Comparison of ENCODE assay signal across 8 cellular contexts in the genomic region with DNA sequence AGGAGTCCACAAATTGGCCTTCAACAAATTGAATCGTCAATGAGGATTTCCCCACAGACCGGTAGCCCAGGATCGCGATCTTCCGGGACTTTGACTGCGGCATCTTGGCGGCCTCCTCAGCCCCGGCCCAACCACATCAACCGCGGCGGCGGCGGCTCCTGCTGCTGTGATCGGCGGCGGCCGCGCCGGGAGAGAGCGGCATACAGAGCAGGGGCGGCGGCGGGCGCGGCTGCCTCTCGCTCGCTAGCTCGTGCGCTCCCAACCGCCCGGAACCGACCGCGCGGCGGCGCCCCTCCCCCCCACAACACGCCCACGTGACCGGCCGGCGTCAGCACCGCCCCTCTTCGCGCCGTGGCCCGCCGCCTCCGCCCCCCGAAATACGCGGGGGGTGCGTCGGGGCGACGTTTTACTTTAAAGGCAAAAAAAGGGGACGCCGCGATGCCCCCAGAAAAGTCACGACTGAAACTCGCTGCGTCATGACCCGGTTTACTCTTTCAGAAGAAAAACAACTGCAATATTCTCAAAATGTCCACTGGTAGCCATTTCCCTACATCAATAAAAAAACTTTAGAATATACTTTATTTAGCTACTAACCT. TPM values are rescaled to one million over a fixed set of nuclear protein-coding genes. Genes with fewer than 3 reads are reported as not detected.
DNase-seq lines count a peak whose midpoint lies in the region; ATAC-seq, FAIRE-seq and TF ChIP-seq lines count a peak whose summit lies in the region.
"Not testable (repeated sequence)": the region's sequence is repeated elsewhere in the genome, so short reads cannot be mapped to it uniquely, and the experiment has no call there.

No MANE protein-coding gene starts in this region.

- H3K27ac ChIP-seq in HEK293 (ENCODE audit: extremely low read depth, low read depth, low read length); GM12878 (ENCODE audit: control insufficient read depth, insufficient read depth); cardiac muscle cell: not testable (repeated sequence)
- H3K27ac ChIP-seq in upper lobe of left lung: peak overlapping the region in 1 of 4 donors; percentile 66

- not testable (repeated sequence) for TF ChIP-seq EP300 in GM12878 (IDR thresholded peaks at IDR 0.05; ENCODE audit: borderline replicate concordance in 1 of 2, control insufficient read depth in 1 of 2, low read depth in 2 of 2, low read length in 2 of 2); upper lobe of left lung (IDR thresholded peaks at IDR 0.05)

- H4K20me1 ChIP-seq in GM12878 (ENCODE audit: control insufficient read depth, insufficient read depth): not testable (repeated sequence)

- in situ Hi-C loops in GM12878 (cut with MboI): not testable (repeated sequence)

- H3K9ac ChIP-seq in GM12878 (ENCODE audit: control insufficient read depth, insufficient read depth, low read length): not testable (repeated sequence)

- CTCF ChIA-PET in HEK293 (lab: Yijun Ruan, JAX); GM12878 (lab: Yijun Ruan, JAX): not testable (repeated sequence)

- not testable (repeated sequence) for H3K9me3 Mint-ChIP-seq in T-helper 2 cell treated with Interferon-gamma antibody and Interleukin-4, amounts not matched to agents 5 μg/mL and 100 μg/mL, for 36 hours; neural crest cell

- not testable (repeated sequence) for H3K4me2 ChIP-seq in GM12878 (ENCODE audit: control insufficient read depth, insufficient read depth)

- not testable (repeated sequence) for H3K79me2 ChIP-seq in GM12878 (ENCODE audit: control insufficient read depth, insufficient read depth, low read length)

- peak overlapping the region; percentile 58 for H3K4me3 Mint-ChIP-seq in T-helper 2 cell treated with Interferon-gamma antibody and Interleukin-4, amounts not matched to agents 5 μg/mL and 100 μg/mL, for 36 hours
- peak overlapping the region; percentile 74 for H3K4me3 Mint-ChIP-seq in neural crest cell

- H3K36me3 Mint-ChIP-seq in T-helper 2 cell treated with Interferon-gamma antibody and Interleukin-4, amounts not matched to agents 5 μg/mL and 100 μg/mL, for 36 hours (ENCODE audit: low read depth); neural crest cell (ENCODE audit: low read depth): not testable (repeated sequence)

- not testable (repeated sequence) for H3K27me3 Mint-ChIP-seq in T-helper 2 cell treated with Interferon-gamma antibody and Interleukin-4, amounts not matched to agents 5 μg/mL and 100 μg/mL, for 36 hours (ENCODE audit: low read depth); neural crest cell (ENCODE audit: low read depth)

- not testable (repeated sequence) for DNase-seq in T-helper 2 cell treated with Interferon-gamma antibody and Interleukin-4, amounts not matched to agents 5 μg/mL and 100 μg/mL, for 36 hours (ENCODE audit: low spot score); GM12878 (ENCODE audit: low read depth, low spot score); cardiac muscle cell (ENCODE audit: low read depth in 1 of 2, low spot score in 1 of 2); neural crest cell (ENCODE audit: low read depth, low spot score); upper lobe of left lung

- H3K4me3 ChIP-seq in HEK293 (ENCODE audit: low read depth, low read length) (peak overlapping the region; percentile 18), cardiac muscle cell (peak overlapping the region; percentile 39), upper lobe of left lung (peak overlapping the region in 3 of 4 donors; percentile 33 to 46 (median 45))
- H3K4me3 ChIP-seq in GM12878: not testable (repeated sequence)

- not testable (repeated sequence) for TF ChIP-seq CTCF in HEK293 (tag by site-specific recombination; IDR thresholded peaks at IDR 0.05); GM12878 (IDR thresholded peaks at IDR 0.05 in 2 of 3, conservative IDR thresholded peaks at IDR 0.05 in 1 of 3; ENCODE audit: control insufficient read depth in 2 of 3, extremely low read depth in 1 of 3, insufficient read depth in 1 of 3, low read depth in 3 of 3, low read length in 3 of 3); cardiac muscle cell (IDR thresholded peaks at IDR 0.05; ENCODE audit: low read depth, low read length); neural crest cell (conservative IDR thresholded peaks at IDR 0.05); upper lobe of left lung (IDR thresholded peaks at IDR 0.05)

- BruUV-seq in GM12878 (replicated peaks; lab: Mats Ljungman, UMichigan): not testable (repeated sequence)

- not testable (repeated sequence) for H3K4me1 Mint-ChIP-seq in T-helper 2 cell treated with Interferon-gamma antibody and Interleukin-4, amounts not matched to agents 5 μg/mL and 100 μg/mL, for 36 hours (ENCODE audit: low read depth); neural crest cell

- peak overlapping the region; percentile 67 for H3K27ac Mint-ChIP-seq in T-helper 2 cell treated with Interferon-gamma antibody and Interleukin-4, amounts not matched to agents 5 μg/mL and 100 μg/mL, for 36 hours
- not testable (repeated sequence) for H3K27ac Mint-ChIP-seq in neural crest cell (ENCODE audit: unreplicated experiment)

- not testable (repeated sequence) for TF ChIP-seq POLR2A in GM12878 (IDR thresholded peaks at IDR 0.05; ENCODE audit: low read depth, low read length); upper lobe of left lung (IDR thresholded peaks at IDR 0.05)

- no CpG with 5 or more reads among the region's 63 CpGs for WGBS in GM12878 (ENCODE audit: insufficient coverage, insufficient replicate concordance, low lambda C conversion rate, missing lambda C conversion rate)
- 0% methylated on average over 3 to 4 of the region's 63 CpGs for WGBS in upper lobe of left lung, 2 donors

- intact Hi-C loops in GM12878 (cut with micrococcal nuclease; ENCODE audit: unreplicated experiment): not testable (repeated sequence)

- not testable (repeated sequence) for H3K36me3 ChIP-seq in HEK293 (ENCODE audit: control insufficient read depth in 2 of 2, insufficient read depth in 1 of 2, low read length in 2 of 2); GM12878 (ENCODE audit: control insufficient read depth in 2 of 2, insufficient read depth in 2 of 2, low read length in 1 of 2); cardiac muscle cell; upper lobe of left lung

- TF ChIP-seq RAD21 in GM12878 (IDR thresholded peaks at IDR 0.05; ENCODE audit: insufficient read depth, low read depth, low read length): not testable (repeated sequence)

- not testable (repeated sequence) for H3K27me3 ChIP-seq in GM12878 (replicated peaks in 1 of 2; ENCODE audit: control insufficient read depth in 2 of 2, insufficient read depth in 2 of 2, low read length in 1 of 2); cardiac muscle cell; upper lobe of left lung

- POLR2A ChIA-PET in HEK293 (lab: Yijun Ruan, JAX); GM12878 (lab: Charles Lee): not testable (repeated sequence)

- not testable (repeated sequence) for H2AFZ ChIP-seq in GM12878 (ENCODE audit: control insufficient read depth, low read depth, low read length)

- not testable (repeated sequence) for H3K4me1 ChIP-seq in HEK293 (ENCODE audit: control insufficient read depth, insufficient read depth, low read length); GM12878 (ENCODE audit: control insufficient read depth, insufficient read depth, low read length); cardiac muscle cell (ENCODE audit: low read depth); upper lobe of left lung

- FAIRE-seq in GM12878 (lab: Jason Lieb, UNC): not testable (repeated sequence)

- ATAC-seq in GM19023 (IDR thresholded peaks at IDR 0.05; ENCODE audit: unreplicated experiment) (peak; percentile 70), HG03432 (IDR thresholded peaks at IDR 0.05; ENCODE audit: unreplicated experiment) (peak; percentile 95), GM12878 (peak; percentile 91), upper lobe of left lung (ENCODE audit: low FRiP score in 2 of 2) (peak; percentile 81 to 96)

- SMC1A ChIA-PET in GM12878 (lab: Charles Lee; ENCODE audit: uncharacterized antibody, unreplicated experiment): not testable (repeated sequence)

- RAD21 ChIA-PET in GM12878 (lab: Charles Lee; ENCODE audit: unreplicated experiment): not testable (repeated sequence)

- H3K9me3 ChIP-seq in HEK293 (ENCODE audit: control insufficient read depth, insufficient read depth, low read depth, low read length); GM12878 (replicated peaks; ENCODE audit: control insufficient read depth, insufficient read depth, low read length); cardiac muscle cell (ENCODE audit: low read depth); upper lobe of left lung: not testable (repeated sequence)

RNA-seq across cellular contexts. Expression of a gene that starts 56.5 kb away (rescaled TPM):
- total RNA-seq in GM12878 (2013; cell fraction: nucleolus; rRNA removed): 1.2 and 1.4 TPM in 2 replicates
- total RNA-seq in GM12878 (2014; rRNA removed): 0.05 and 0.17 TPM in 2 replicates
- total RNA-seq in GM12878 (2014; rRNA removed; fragmentation: Illumina TruSeq; extraction: Trizol): 0.13 and 0.18 TPM in 2 replicates
- total RNA-seq in GM12878 (2021): 0.51 and 0.56 TPM in 2 replicates
- polyA plus RNA-seq in GM12878 (2011; ENCODE audit: low read depth): 0.05 TPM
- polyA plus RNA-seq in GM12878 (2011; rRNA removed): 0.67 and 0.98 TPM in 2 replicates
- 0.32 and 0.36 TPM in 2 replicates for polyA plus RNA-seq in GM12878 (2011; cell fraction: cytosol; rRNA removed)
- polyA plus RNA-seq in GM12878 (2011; cell fraction: nucleus; rRNA removed): 0.63 and 0.73 TPM in 2 replicates
- polyA plus RNA-seq in GM12878 (2012): 0.09 and 0.15 TPM in 2 replicates
- polyA plus RNA-seq in GM12878 (2014; fragmentation: Illumina TruSeq; extraction: Trizol): 0.06 and 0.14 TPM in 2 replicates
- under 1 TPM; 0.03 to 0.04 TPM for polyA plus RNA-seq in GM12878 (2014; fragmentation: Nextera tagmentation; extraction: Ambion mirVana)
- 0.09 and 0.20 TPM in 2 replicates for polyA plus RNA-seq in GM12878 (2014; rRNA removed)
- polyA plus RNA-seq in GM12878 (2016; fragmentation: Nextera tagmentation; extraction: Ambion mirVana): under 1 TPM; 0.17 to 0.29 TPM
- 0.59 and 1.0 TPM in 2 replicates for polyA minus RNA-seq in GM12878 (2011; rRNA and poly(A)+ RNA removed)
- not detected in 2 replicates for polyA minus RNA-seq in GM12878 (2011; cell fraction: cytosol; rRNA and poly(A)+ RNA removed)
- 0.48 and 2.5 TPM in 2 replicates for polyA minus RNA-seq in GM12878 (2011; cell fraction: nucleus; rRNA and poly(A)+ RNA removed)
- total RNA-seq in cardiac muscle cell: 0.27 and 1.1 TPM in 2 replicates
- polyA plus RNA-seq in cardiac muscle cell: 0.71 and 0.76 TPM in 2 replicates
- total RNA-seq in neural crest cell: 1.4 and 1.6 TPM in 2 replicates
- 10 to 100 TPM; 11.6 to 52.4 (median 25.4) TPM for total RNA-seq in upper lobe of left lung
